ENCODE assay signal across 12 cellular contexts in genomic region chr9:96048954-96049831, GRCh38.
DNase-seq lines count a peak whose midpoint lies in the region; ATAC-seq and TF ChIP-seq lines count a peak whose summit lies in the region.
"Had no signal": no experiment of that assay in that cellular context is flagged by ENCODE, and none has a peak within 500 bp of the region (broad histone marks: within the 10 kb centered on the region; RNA-seq: fewer than 3 reads in every experiment).

No MANE protein-coding gene starts in this region.

- no peak overlapping the region for H3K27ac ChIP-seq in mesendoderm (ENCODE audit: low read depth, low read length)
- peak overlapping the region; percentile 42 to 65 (median 62) for H3K27ac ChIP-seq in sigmoid colon
- H3K27ac ChIP-seq: PC-9 had no signal

- in situ Hi-C loops in G401 (cut with HindIII; ENCODE audit: low sequenced_read_pairs): no loop called here

- no peak overlapping the region for H3K56ac ChIP-seq in mesendoderm (ENCODE audit: low read length)

- no peaks in the 10 kb centered on the region for H3K9me3 ChIP-seq in sigmoid colon

- no peak overlapping the region for H3K4ac ChIP-seq in mesendoderm (ENCODE audit: low read depth, low read length)

- ATAC-seq in GM18870 (IDR thresholded peaks at IDR 0.05; ENCODE audit: unreplicated experiment) (no peak), GM21526 (IDR thresholded peaks at IDR 0.05; ENCODE audit: low FRiP score, unreplicated experiment) (no peak), GM21576 (IDR thresholded peaks at IDR 0.05; ENCODE audit: unreplicated experiment) (no peak)

- TF ChIP-seq EP300 in sigmoid colon (IDR thresholded peaks at IDR 0.05): no peak

- no peak overlapping the region for H2AK5ac ChIP-seq in mesendoderm (ENCODE audit: low read length)

- no peaks in the 10 kb centered on the region for H3K79me1 ChIP-seq in mesendoderm (ENCODE audit: low read length)

- H4K5ac ChIP-seq in mesendoderm (ENCODE audit: low read length): no peak overlapping the region

- no peak overlapping the region for H2BK15ac ChIP-seq in mesendoderm (replicated peaks; ENCODE audit: low read depth)

- H3K9ac ChIP-seq in mesendoderm (ENCODE audit: low read length): no peak overlapping the region

- DNase-seq in G401 (ENCODE audit: low spot score): peak; percentile 42
- DNase-seq in ecto neural progenitor cell (ENCODE audit: low spot score): peak; percentile 57
- DNase-seq in mesendoderm: no peak
- DNase-seq in sigmoid colon: peak; percentile 87
- DNase-seq in GM19238 (ENCODE audit: insufficient read length, low spot score): no peak
- DNase-seq: activated T-cell treated with anti-CD3 and anti-CD28 coated beads, Interleukin-2, amount 50 U/mL, for 1 hour; NCI-H1694; PC-9; stimulated activated CD8-positive, alpha-beta memory T cell treated with anti-CD3 and anti-CD28 coated beads, Interleukin-4, amount 100 ng/mL, for 48 hours had no signal

- TF ChIP-seq POLR2A in sigmoid colon (IDR thresholded peaks at IDR 0.05): no peak

- H3K79me2 ChIP-seq in mesendoderm (ENCODE audit: control insufficient read depth, insufficient read depth, low read length): no peaks in the 10 kb centered on the region

- no CpG with 5 or more reads among the region's 39 CpGs for WGBS in mesendoderm (ENCODE audit: extremely low coverage, insufficient coverage, low lambda C conversion rate)
- 76 to 85% methylated on average over 39 of the region's 39 CpGs for WGBS in sigmoid colon, 2 donors

- H3K23ac ChIP-seq in mesendoderm (ENCODE audit: low read length): no peak overlapping the region

- H2BK5ac ChIP-seq in mesendoderm (ENCODE audit: low read length): no peak overlapping the region

- no peak overlapping the region for H4K8ac ChIP-seq in mesendoderm (ENCODE audit: low read depth, low read length)

- no peaks in the 10 kb centered on the region for H3K4me1 ChIP-seq in mesendoderm (ENCODE audit: control insufficient read depth, low read depth, low read length)
- H3K4me1 ChIP-seq in sigmoid colon: peaks cover 0 to 17% (median 12%) of the 10 kb centered on the region in 4 donors

- H3K4me3 ChIP-seq in mesendoderm (ENCODE audit: low read length) (no peak overlapping the region), sigmoid colon (peak overlapping the region in 2 of 4 donors; percentile 2 to 10)
- H3K4me3 ChIP-seq: PC-9 had no signal

- TF ChIP-seq CTCF in sigmoid colon (IDR thresholded peaks at IDR 0.05): no peak

- H3K4me2 ChIP-seq in mesendoderm (ENCODE audit: low read length): no peak overlapping the region
- H3K4me2 ChIP-seq: PC-9 had no signal

- H3K27me3 ChIP-seq in mesendoderm (ENCODE audit: insufficient read depth, low read length, poor library complexity) (no peaks in the 10 kb centered on the region), sigmoid colon (no peaks in the 10 kb centered on the region)

- no peaks in the 10 kb centered on the region for H3K36me3 ChIP-seq in mesendoderm (ENCODE audit: control insufficient read depth, insufficient read depth, low read length)
- no peaks in the 10 kb centered on the region for H3K36me3 ChIP-seq in sigmoid colon

- H3K18ac ChIP-seq in mesendoderm (ENCODE audit: low read length): peak overlapping the region; percentile 62

- intact Hi-C loops in sigmoid colon (cut with DNase I): loop anchor here (2.0 kb wide), 1 partner anchor 170 kb away; no protein-coding TSS in a partner anchor

- no peak overlapping the region for H2BK120ac ChIP-seq in mesendoderm (ENCODE audit: low read depth, low read length)

Comparison
In these comparisons a context has a peak if more than half of its experiments do, and no peak if none do; other contexts are left out.
1. DNase-seq: peak in G401 (single experiment), ecto neural progenitor cell (single experiment) and sigmoid colon (single experiment); none in mesendoderm (single experiment) and GM19238 (single experiment).